ENCODE assay signal across 1 cellular context in genomic region chr1:156055343-156055645, GRCh38.
TF ChIP-seq lines count a peak whose summit lies in the region.

No MANE protein-coding gene starts in this region.

TF ChIP-seq in HCT116, 20 proteins besides CTCF, POLR2A, EP300 and RAD21 (continued from another document):
- TF ChIP-seq MAX (IDR thresholded peaks at IDR 0.05) = no peak
- no peak for TF ChIP-seq ZFX (IDR thresholded peaks at IDR 0.05)
- TF ChIP-seq YY1 (IDR thresholded peaks at IDR 0.05; ENCODE audit: extremely low read depth, insufficient replicate concordance, low read depth, low read length) = no peak
- no peak for TF ChIP-seq EGR1 (IDR thresholded peaks at IDR 0.05; ENCODE audit: low read depth)
- TF ChIP-seq CBX3 (IDR thresholded peaks at IDR 0.05; ENCODE audit: low read depth) = no peak
